In genomic region chr12:132617822-132618682, GRCh38 we compare ENCODE assay signal across 1 cellular context.
TF ChIP-seq lines count a peak whose summit lies in the region.

No MANE protein-coding gene starts in this region.

TF ChIP-seq in HEK293, 187 proteins besides CTCF, POLR2A, EP300 and RAD21 (continued from another document):
- TF ChIP-seq PATZ1 (tag by site-specific recombination; IDR thresholded peaks at IDR 0.05): peak; percentile 61; the same call in 1 of the 2 replicates
- TF ChIP-seq ZBTB20 (tag by site-specific recombination; IDR thresholded peaks at IDR 0.05): 0 out of 2 replicates have a peak, but pooled peaks have one; percentile 36
- TF ChIP-seq SP3 (tag by site-specific recombination; IDR thresholded peaks at IDR 0.05): peak; percentile 60
- TF ChIP-seq KLF10 (tag by site-specific recombination; IDR thresholded peaks at IDR 0.05): 0 out of 2 replicates have a peak, but pooled peaks have one; percentile 30
- TF ChIP-seq KLF17 (tag by site-specific recombination; IDR thresholded peaks at IDR 0.05): 0 out of 2 replicates have a peak, but pooled peaks have one; percentile 45
- TF ChIP-seq ZNF184 (tag by site-specific recombination; IDR thresholded peaks at IDR 0.05): no peak
- TF ChIP-seq ZNF391 (tag by site-specific recombination; IDR thresholded peaks at IDR 0.05; ENCODE audit: borderline replicate concordance, low read depth): no peak
- TF ChIP-seq ZNF561 (tag by site-specific recombination; IDR thresholded peaks at IDR 0.05; ENCODE audit: borderline replicate concordance): peak; percentile 57; the same call in 1 of the 2 replicates
- TF ChIP-seq ZNF76 (tag by site-specific recombination; IDR thresholded peaks at IDR 0.05; ENCODE audit: borderline replicate concordance, low read depth): peak; percentile 86
- TF ChIP-seq KLF7 (tag by site-specific recombination; IDR thresholded peaks at IDR 0.05; ENCODE audit: borderline replicate concordance): no peak
- TF ChIP-seq ZBTB17 (tag by site-specific recombination; IDR thresholded peaks at IDR 0.05): peak; percentile 37; the same call in 1 of the 2 replicates
- TF ChIP-seq ZNF24 (tag by site-specific recombination; IDR thresholded peaks at IDR 0.05): 0 out of 2 replicates have a peak, but pooled peaks have one; percentile 37
- TF ChIP-seq REST (tag by site-specific recombination; IDR thresholded peaks at IDR 0.05): no peak
- peak; percentile 35; the same call in 1 of the 2 replicates for TF ChIP-seq KLF1 (tag by site-specific recombination; IDR thresholded peaks at IDR 0.05)
- no peak for TF ChIP-seq ZNF791 (tag by site-specific recombination; IDR thresholded peaks at IDR 0.05)
- peak; percentile 50 for TF ChIP-seq SP2 (tag by site-specific recombination; IDR thresholded peaks at IDR 0.05)
- 0 out of 2 replicates have a peak, but pooled peaks have one; percentile 23 for TF ChIP-seq ZBTB8A (tag by site-specific recombination; IDR thresholded peaks at IDR 0.05)
- TF ChIP-seq ZNF560 (tag by site-specific recombination; IDR thresholded peaks at IDR 0.05; ENCODE audit: borderline replicate concordance): peak; percentile 44; the same call in 1 of the 2 replicates
- TF ChIP-seq ZNF600 (tag by site-specific recombination; IDR thresholded peaks at IDR 0.05): peak; percentile 92
